Comparison of ENCODE assay signal across 2 cellular contexts in the genomic region with DNA sequence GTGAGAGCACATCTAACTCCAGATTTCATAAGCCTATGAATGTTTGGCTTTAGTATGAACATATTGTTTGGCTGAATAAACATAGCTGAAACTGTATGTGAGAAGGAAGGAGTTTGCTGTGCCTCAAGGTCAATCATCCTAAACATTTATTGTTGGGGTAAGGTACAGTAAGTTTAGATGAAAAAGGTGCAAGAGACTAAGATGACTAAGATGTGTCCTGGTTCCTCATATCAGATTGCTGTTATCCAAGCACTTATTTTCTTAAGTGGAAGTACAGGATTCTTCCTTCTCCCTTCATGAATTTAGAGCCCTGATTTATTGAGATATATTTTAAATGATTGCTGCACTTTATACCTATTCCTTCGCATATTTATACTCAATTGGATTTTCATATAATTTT.
TF ChIP-seq lines count a peak whose summit lies in the region.

No MANE protein-coding gene starts in this region.

TF ChIP-seq in HEK293, 187 proteins besides CTCF, POLR2A, EP300 and RAD21:
- peak; percentile 44; the same call in 1 of the 2 replicates for TF ChIP-seq ZNF664 (tag by site-specific recombination; IDR thresholded peaks at IDR 0.05)
- TF ChIP-seq ZEB2 (tag by site-specific recombination; IDR thresholded peaks at IDR 0.05): no peak
TF ChIP-seq in HEK293: peak in this region for 1.

TF ChIP-seq in GM12878, 131 proteins besides CTCF, POLR2A, EP300 and RAD21:
- TF ChIP-seq SPI1 (IDR thresholded peaks at IDR 0.05; ENCODE audit: borderline replicate concordance, insufficient read depth, low read depth, low read length): 0 out of 2 replicates have a peak, but pooled peaks have one; percentile 10
- TF ChIP-seq TBL1XR1 (IDR thresholded peaks at IDR 0.05; ENCODE audit: low read depth, low read length): no peak
- 0 out of 2 replicates have a peak, but pooled peaks have one; percentile 10 for TF ChIP-seq IKZF1 (conservative IDR thresholded peaks at IDR 0.05)
